ENCODE assay signal across 8 cellular contexts in the genomic region with DNA sequence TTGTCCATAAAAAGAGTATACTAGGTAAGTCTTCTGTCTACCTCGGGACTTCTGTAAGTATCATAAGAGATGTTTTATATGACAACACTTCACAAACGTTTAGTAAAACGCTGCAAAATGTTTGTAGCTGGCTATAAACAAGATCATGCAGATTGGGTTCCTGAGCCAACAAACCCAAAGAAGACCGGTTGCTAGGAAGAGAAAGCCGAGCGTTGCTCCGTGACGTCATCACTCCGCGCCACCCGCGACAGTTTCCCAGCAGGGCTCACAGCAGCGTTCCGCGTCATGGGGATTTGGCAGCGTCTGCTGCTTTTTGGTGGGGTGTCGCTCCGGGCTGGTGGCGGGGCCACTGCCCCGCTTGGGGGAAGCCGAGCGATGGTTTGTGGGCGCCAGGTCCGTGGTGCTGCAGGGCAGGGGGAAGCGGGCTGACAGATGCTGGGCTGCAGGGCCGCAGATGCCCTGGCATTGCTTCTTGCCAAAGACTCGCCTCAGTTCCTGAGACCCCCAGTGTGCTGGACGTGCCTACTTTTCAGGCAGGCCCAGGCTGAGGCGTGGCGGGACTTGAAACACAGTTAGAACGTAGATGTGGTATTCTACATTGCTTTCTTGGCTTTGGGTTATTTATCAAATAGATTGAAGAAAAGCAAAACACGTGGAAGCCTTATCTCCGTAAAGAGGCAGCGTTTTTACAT. TPM values are rescaled to one million over a fixed set of nuclear protein-coding genes. Genes with fewer than 3 reads are reported as not detected.
DNase-seq lines count a peak whose midpoint lies in the region; ATAC-seq and TF ChIP-seq lines count a peak whose summit lies in the region.

A gene with protein sequence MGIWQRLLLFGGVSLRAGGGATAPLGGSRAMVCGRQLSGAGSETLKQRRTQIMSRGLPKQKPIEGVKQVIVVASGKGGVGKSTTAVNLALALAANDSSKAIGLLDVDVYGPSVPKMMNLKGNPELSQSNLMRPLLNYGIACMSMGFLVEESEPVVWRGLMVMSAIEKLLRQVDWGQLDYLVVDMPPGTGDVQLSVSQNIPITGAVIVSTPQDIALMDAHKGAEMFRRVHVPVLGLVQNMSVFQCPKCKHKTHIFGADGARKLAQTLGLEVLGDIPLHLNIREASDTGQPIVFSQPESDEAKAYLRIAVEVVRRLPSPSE (plus strand): TSS at position 250 of the 692 bp plus-strand sequence. CDS start 36 bp downstream, at position 286.

- H3K27ac Mint-ChIP-seq in T-helper 2 cell treated with Interferon-gamma antibody and Interleukin-4, amounts not matched to agents 5 μg/mL and 100 μg/mL, for 36 hours = peak within 1 kb of the TSS; percentile 99

- 0% methylated on average over 34 of the region's 34 CpGs for WGBS in aorta, 2 donors

- peak; percentile 96 for ATAC-seq in GM18498 (IDR thresholded peaks at IDR 0.05; ENCODE audit: unreplicated experiment)
- peak; percentile 94 for ATAC-seq in HG02938 (IDR thresholded peaks at IDR 0.05; ENCODE audit: unreplicated experiment)
- ATAC-seq in aorta (ENCODE audit: low FRiP score) = peak; percentile 98

- no peaks in the 10 kb centered on the region for H3K36me3 ChIP-seq in ascending aorta
- no peaks in the 10 kb centered on the region for H3K36me3 ChIP-seq in rectal smooth muscle tissue (ENCODE audit: control insufficient read depth, insufficient read depth, low read length)
- no peaks in the 10 kb centered on the region for H3K36me3 ChIP-seq in aorta (ENCODE audit: control insufficient read depth in 1 of 2, insufficient read depth in 2 of 2, low read length in 1 of 2)

- peak within 1 kb of the TSS; percentile 88 to 98 for H3K4me3 ChIP-seq in ascending aorta
- peak within 1 kb of the TSS; percentile 74 for H3K4me3 ChIP-seq in rectal smooth muscle tissue (ENCODE audit: low read length)
- peak within 1 kb of the TSS; percentile 55 to 83 for H3K4me3 ChIP-seq in aorta (ENCODE audit: low read length in 2 of 2)

- H3K9me3 Mint-ChIP-seq in T-helper 2 cell treated with Interferon-gamma antibody and Interleukin-4, amounts not matched to agents 5 μg/mL and 100 μg/mL, for 36 hours = no peaks in the 10 kb centered on the region

- H3K9me3 ChIP-seq in ascending aorta (no peaks in the 10 kb centered on the region), aorta (ENCODE audit: control insufficient read depth, low read length) (no peaks in the 10 kb centered on the region)

- H3K27me3 ChIP-seq in ascending aorta (no peaks in the 10 kb centered on the region), rectal smooth muscle tissue (ENCODE audit: control insufficient read depth, insufficient read depth, low read length) (no peaks in the 10 kb centered on the region), aorta (ENCODE audit: control insufficient read depth in 1 of 2, insufficient read depth in 2 of 2, low read length in 1 of 2) (no peaks in the 10 kb centered on the region)

- H3K9ac ChIP-seq in rectal smooth muscle tissue (ENCODE audit: low read length) = peak within 1 kb of the TSS; percentile 47

- DNase-seq in NCI-H187 (lab: John Stamatoyannopoulos, UW) (peak; percentile 81 to 95), ascending aorta (ENCODE audit: low spot score in 2 of 2) (peak; percentile 79 to 97), hepatic stellate cell (ENCODE audit: low spot score) (peak; percentile 91), aorta (peak; percentile 98 to 99)
- DNase-seq in T-helper 2 cell treated with Interferon-gamma antibody and Interleukin-4, amounts not matched to agents 5 μg/mL and 100 μg/mL, for 36 hours (ENCODE audit: low spot score) = peak; percentile 97

- TF ChIP-seq CTCF in ascending aorta (IDR thresholded peaks at IDR 0.05) = no peak

- peaks cover 0 to 4% of the 10 kb centered on the region in 2 donors for H3K4me1 ChIP-seq in ascending aorta
- no peaks in the 10 kb centered on the region for H3K4me1 ChIP-seq in rectal smooth muscle tissue (ENCODE audit: control insufficient read depth, insufficient read depth, low read length)
- H3K4me1 ChIP-seq in aorta (ENCODE audit: control insufficient read depth in 1 of 2, insufficient read depth in 2 of 2, low read length in 2 of 2) = no peaks in the 10 kb centered on the region

- H3K27ac ChIP-seq in ascending aorta = peak within 1 kb of the TSS; percentile 79 to 82
- H3K27ac ChIP-seq in rectal smooth muscle tissue (ENCODE audit: low read depth, low read length) = peak within 1 kb of the TSS; percentile 77
- H3K27ac ChIP-seq in aorta (ENCODE audit: low read depth in 1 of 2, low read length in 2 of 2) = peak within 1 kb of the TSS in 1 of 2 donors; percentile 46

- H3K36me3 Mint-ChIP-seq in T-helper 2 cell treated with Interferon-gamma antibody and Interleukin-4, amounts not matched to agents 5 μg/mL and 100 μg/mL, for 36 hours (ENCODE audit: low read depth) = peaks cover 3% of the 10 kb centered on the region

- intact Hi-C loops in ascending aorta (cut with DNase I) (loop anchor here (2.0 to 10.0 kb wide), 6 partner anchors 54 to 911 kb away; a partner anchor contains a TSS), aorta (cut with DNase I) (no loop called here)

- peak within 1 kb of the TSS; percentile 97 for H3K4me3 Mint-ChIP-seq in T-helper 2 cell treated with Interferon-gamma antibody and Interleukin-4, amounts not matched to agents 5 μg/mL and 100 μg/mL, for 36 hours

- H3K4me1 Mint-ChIP-seq in T-helper 2 cell treated with Interferon-gamma antibody and Interleukin-4, amounts not matched to agents 5 μg/mL and 100 μg/mL, for 36 hours (ENCODE audit: low read depth) = peaks cover 21% of the 10 kb centered on the region

- peaks cover 12% of the 10 kb centered on the region for H3K27me3 Mint-ChIP-seq in T-helper 2 cell treated with Interferon-gamma antibody and Interleukin-4, amounts not matched to agents 5 μg/mL and 100 μg/mL, for 36 hours (ENCODE audit: low read depth)

RNA-seq across cellular contexts. Expression of the gene that starts here (rescaled TPM):
- total RNA-seq in ascending aorta (1.7 TPM), aorta (10 to 100 TPM; 10.7 to 15.9 TPM)
- 1 to 10 TPM; 6.6 to 8.4 TPM for polyA plus RNA-seq in aorta
